Comparison of ENCODE assay signal across 16 cellular contexts in genomic region chr2:27796991-27797752, GRCh38. TPM values are rescaled to one million over a fixed set of nuclear protein-coding genes. Genes with fewer than 3 reads are reported as not detected.
DNase-seq lines count a peak whose midpoint lies in the region; TF ChIP-seq lines count a peak whose summit lies in the region.
"Had no signal": no experiment of that assay in that cellular context is flagged by ENCODE, and none has a peak within 500 bp of the region (broad histone marks: within the 10 kb centered on the region; RNA-seq: fewer than 3 reads in every experiment).

No MANE protein-coding gene starts in this region.

- no TSS peak for BruUV-seq in MCF 10A (replicated peaks; lab: Mats Ljungman, UMichigan)

- no peaks in the 10 kb centered on the region for H3K36me3 Mint-ChIP-seq in MCF 10A (ENCODE audit: insufficient read depth, unreplicated experiment)
- H3K36me3 Mint-ChIP-seq: activated CD4-positive, alpha-beta memory T cell treated with anti-CD3 and anti-CD28 coated beads for 36 hours had no signal

- POLR2A ChIA-PET in MCF 10A (lab: Yijun Ruan, JAX) = interaction anchor here (0.8 to 2.2 kb wide), 5 partner anchors 12 to 30 kb away, joined by 3 to 7 read pairs (median 3); no protein-coding TSS in a partner anchor

- no peaks in the 10 kb centered on the region for H3K9me3 Mint-ChIP-seq in MCF 10A (ENCODE audit: unreplicated experiment)
- H3K9me3 Mint-ChIP-seq: activated CD4-positive, alpha-beta memory T cell treated with anti-CD3 and anti-CD28 coated beads for 36 hours had no signal

- H3K27me3 Mint-ChIP-seq in MCF 10A (ENCODE audit: insufficient read depth, unreplicated experiment) = no peaks in the 10 kb centered on the region
- H3K27me3 Mint-ChIP-seq: activated CD4-positive, alpha-beta memory T cell treated with anti-CD3 and anti-CD28 coated beads for 36 hours had no signal

- H3K4me1 ChIP-seq in breast epithelium = peaks cover 0 to 5% of the 10 kb centered on the region in 2 donors
- H3K4me1 ChIP-seq: pancreas had no signal

- intact Hi-C loops in MCF 10A (cut with micrococcal nuclease) (no loop called here), breast epithelium (cut with DNase I; ENCODE audit: low total_unique reads) (no loop called here), posterior vena cava (cut with DNase I) (loop anchor here in 1 of 2 donors (5.0 kb wide), 1 partner anchor 80 kb away; no protein-coding TSS in a partner anchor)

- no peaks in the 10 kb centered on the region for H3K27me3 ChIP-seq in breast epithelium
- H3K27me3 ChIP-seq: pancreas had no signal

- H3K27ac ChIP-seq in breast epithelium = peak overlapping the region in 1 of 2 donors; percentile 61
- H3K27ac ChIP-seq: pancreas had no signal

- H3K36me3 ChIP-seq in breast epithelium = no peaks in the 10 kb centered on the region
- H3K36me3 ChIP-seq: pancreas had no signal

- CTCF ChIA-PET in MCF 10A (lab: Yijun Ruan, JAX) = interaction anchor here (0.6 kb wide), 1 partner anchor 423 kb away, joined by 3 read pairs; no protein-coding TSS in a partner anchor

- no peaks in the 10 kb centered on the region for H3K9me3 ChIP-seq in breast epithelium
- H3K9me3 ChIP-seq: pancreas had no signal

- H3K4me3 ChIP-seq in breast epithelium = no peak overlapping the region
- H3K4me3 ChIP-seq: GM23248, pancreas had no signal

- TF ChIP-seq CTCF in MCF 10A (IDR thresholded peaks at IDR 0.05; ENCODE audit: unreplicated experiment) (no peak), breast epithelium (IDR thresholded peaks at IDR 0.05) (no peak)

- no peak for TF ChIP-seq POLR2A in breast epithelium (IDR thresholded peaks at IDR 0.05)

- H3K4me1 Mint-ChIP-seq in MCF 10A (ENCODE audit: insufficient read depth, unreplicated experiment) = peaks cover 64% of the 10 kb centered on the region

- no peak overlapping the region for H3K4me3 Mint-ChIP-seq in MCF 10A (ENCODE audit: unreplicated experiment)
- H3K4me3 Mint-ChIP-seq: activated CD4-positive, alpha-beta memory T cell treated with anti-CD3 and anti-CD28 coated beads for 36 hours had no signal

- peak overlapping the region; percentile 68 for H3K27ac Mint-ChIP-seq in MCF 10A (ENCODE audit: low read depth, unreplicated experiment)
- H3K27ac Mint-ChIP-seq: activated CD4-positive, alpha-beta memory T cell treated with anti-CD3 and anti-CD28 coated beads for 36 hours had no signal

- DNase-seq in MCF 10A (ENCODE audit: unreplicated experiment) = peak; percentile 50
- no peak for DNase-seq in breast epithelium (ENCODE audit: low spot score in 2 of 2)
- DNase-seq in fibroblast of gingiva (ENCODE audit: low read depth) = peak; percentile 24
- DNase-seq in myocyte (ENCODE audit: low read depth) = peak; percentile 28
- DNase-seq in LoVo (ENCODE audit: low spot score) = no peak
- DNase-seq in posterior vena cava (ENCODE audit: low spot score) = no peak
- DNase-seq in NCI-H1417 (lab: John Stamatoyannopoulos, UW) = no peak
- no peak for DNase-seq in NCI-H2227 (lab: John Stamatoyannopoulos, UW; ENCODE audit: unreplicated experiment)
- DNase-seq: activated CD4-positive, alpha-beta memory T cell treated with anti-CD3 and anti-CD28 coated beads for 36 hours; activated naive CD4-positive, alpha-beta T cell treated with Interleukin-2 at 50 U/mL for 16 hours; DMS 273 treated with DMSO at 0.1 percent for 48 hours; foreskin fibroblast; GM23248; kidney glomerular epithelial cell; NCI-H187 treated with DMSO at 0.1 percent for 48 hours; pancreas had no signal

RNA-seq across cellular contexts. Expression of gene MRPL33, which starts 25.7 kb away (rescaled TPM):
- total RNA-seq in MCF 10A (2022) (204 and 233 TPM in 2 replicates), breast epithelium (10 to 100 TPM; 88.2 to 93.3 (median 89.7) TPM), myocyte (126 and 134 TPM in 2 replicates), posterior vena cava (10 to 100 TPM; 88.8 to 93.0 TPM)
- 210 TPM for polyA plus RNA-seq in myocyte (2012)

Comparison
In these comparisons a context has a peak if more than half of its experiments do, and no peak if none do; other contexts are left out.
1. DNase-seq: peak in MCF 10A (single experiment), fibroblast of gingiva (single experiment) and myocyte (single experiment); none in breast epithelium (0 of 2), LoVo (single experiment), posterior vena cava (single experiment), NCI-H1417 (0 of 3) and NCI-H2227 (single experiment).